ENCODE assay signal across 7 cellular contexts in genomic region chr2:97085093-97085492, GRCh38. TPM values are rescaled to one million over a fixed set of nuclear protein-coding genes. Genes with fewer than 3 reads are reported as not detected.
DNase-seq lines count a peak whose midpoint lies in the region; ATAC-seq, FAIRE-seq and TF ChIP-seq lines count a peak whose summit lies in the region.
"Not testable (repeated sequence)": the region's sequence is repeated elsewhere in the genome, so short reads cannot be mapped to it uniquely, and the experiment has no call there.

No MANE protein-coding gene starts in this region.

- H3K79me2 ChIP-seq in PC-3 (ENCODE audit: low read length); HepG2 (ENCODE audit: insufficient read depth, low read length): not testable (repeated sequence)

- CTCF ChIA-PET in PC-3 (lab: Charles Lee); activated CD8-positive, alpha-beta T cell treated with anti-CD3 and anti-CD28 coated beads, Interleukin-2, amount 10 ng/mL, durations not matched to agents 7 days and 5 days (lab: Charles Lee); HepG2 (lab: Yijun Ruan, JAX; ENCODE audit: low intra/inter-chr PET ratio, low total read pairs): not testable (repeated sequence)

- in situ Hi-C loops in HepG2 (cut with HindIII; ENCODE audit: extremely low pct_ligation_motif_present, low pct_unique_long_range_greater_than_20kb): not testable (repeated sequence)

- intact Hi-C loops in PC-3 (cut with micrococcal nuclease); HepG2 (cut with micrococcal nuclease; ENCODE audit: unreplicated experiment): not testable (repeated sequence)

- H3K9me2 ChIP-seq in PC-3 (replicated peaks; ENCODE audit: low read length): not testable (repeated sequence)

- peak overlapping the region in 5 of 11 experiments; percentile 27 to 52 (median 48); a peak in 7 of 22 replicates for H3K27ac ChIP-seq in BLaER1 treated with 17β-estradiol and CSF1 and Interleukin-3, amounts not matched to agents 10 nM and 100 nM
- not testable (repeated sequence) for H3K27ac ChIP-seq in PC-3 (ENCODE audit: low read length); HepG2 (ENCODE audit: extremely low read length, insufficient read depth, low read length)

- POLR2A ChIA-PET in PC-3 (lab: Charles Lee; ENCODE audit: unreplicated experiment); activated CD8-positive, alpha-beta T cell treated with anti-CD3 and anti-CD28 coated beads, Interleukin-2, amount 10 ng/mL, durations not matched to agents 7 days and 5 days (lab: Charles Lee); HepG2 (lab: Yijun Ruan, JAX): not testable (repeated sequence)

- TF ChIP-seq EP300 in HepG2 (IDR thresholded peaks at IDR 0.05; ENCODE audit: low read depth in 2 of 2, low read length in 2 of 2); HepG2 (CRISPR knock-in tag; IDR thresholded peaks at IDR 0.05; ENCODE audit: borderline replicate concordance): not testable (repeated sequence)

- TF ChIP-seq POLR2A in HepG2 (IDR thresholded peaks at IDR 0.05; ENCODE audit: insufficient read depth in 1 of 2, low read depth in 2 of 2, low read length in 2 of 2): not testable (repeated sequence)

- TF ChIP-seq RAD21 in HepG2 (CRISPR knock-in tag; IDR thresholded peaks at IDR 0.05): not testable (repeated sequence)

- not testable (repeated sequence) for H3K36me3 Mint-ChIP-seq in activated CD8-positive, alpha-beta T cell treated with anti-CD3 and anti-CD28 coated beads, Interleukin-2, amount 10 ng/mL, durations not matched to agents 7 days and 5 days (ENCODE audit: low read depth); activated naive CD4-positive, alpha-beta T cell treated with anti-CD3 and anti-CD28 coated beads, Interleukin-2, amount 50 U/mL, for 72 hours; stimulated activated effector memory CD8-positive, alpha-beta T cell treated with anti-CD3 and anti-CD28 coated beads, Interleukin-12 subunit alpha, Interleukin-12 subunit beta, amount 100 ng/mL, for 72 hours

- not testable (repeated sequence) for H3K36me3 ChIP-seq in BLaER1 treated with 17β-estradiol and CSF1 and Interleukin-3, amounts not matched to agents 10 nM and 100 nM; PC-3 (ENCODE audit: low read depth, low read length); HepG2 (replicated peaks in 1 of 2; ENCODE audit: control insufficient read depth in 1 of 2, insufficient read depth in 2 of 2, low read length in 2 of 2)

- not testable (repeated sequence) for H3K4me3 Mint-ChIP-seq in activated CD8-positive, alpha-beta T cell treated with anti-CD3 and anti-CD28 coated beads, Interleukin-2, amount 10 ng/mL, durations not matched to agents 7 days and 5 days; stimulated activated effector memory CD8-positive, alpha-beta T cell treated with anti-CD3 and anti-CD28 coated beads, Interleukin-12 subunit alpha, Interleukin-12 subunit beta, amount 100 ng/mL, for 72 hours; stimulated activated naive CD8-positive, alpha-beta T cell treated with anti-CD3 and anti-CD28 coated beads, Interleukin-15, amount 100 ng/mL, for 72 hours

- WGBS in HepG2 (ENCODE audit: low lambda C conversion rate): 50% methylated on average over 1 of the region's 7 CpGs

- not testable (repeated sequence) for H3K4me3 ChIP-seq in BLaER1 treated with 17β-estradiol and CSF1 and Interleukin-3, amounts not matched to agents 10 nM and 100 nM; PC-3 (ENCODE audit: low read length); HepG2 (replicated peaks in 1 of 3; ENCODE audit: insufficient read depth in 1 of 3, low read depth in 2 of 3, low read length in 3 of 3)

- H3K4me2 ChIP-seq in BLaER1 treated with 17β-estradiol and CSF1 and Interleukin-3, amounts not matched to agents 10 nM and 100 nM: peak overlapping the region in 10 of 11 experiments; percentile 37 to 63 (median 52); a peak in 17 of 22 replicates
- H3K4me2 ChIP-seq in PC-3 (ENCODE audit: low read length); HepG2 (ENCODE audit: low read depth, low read length): not testable (repeated sequence)

- TF ChIP-seq CTCF in PC-3 (conservative IDR thresholded peaks at IDR 0.05; ENCODE audit: low read depth, low read length); HepG2 (CRISPR knock-in tag; IDR thresholded peaks at IDR 0.05): not testable (repeated sequence)

- not testable (repeated sequence) for H3K27me3 Mint-ChIP-seq in activated CD8-positive, alpha-beta T cell treated with anti-CD3 and anti-CD28 coated beads, Interleukin-2, amount 10 ng/mL, durations not matched to agents 7 days and 5 days (ENCODE audit: low read depth); stimulated activated naive CD8-positive, alpha-beta T cell treated with anti-CD3 and anti-CD28 coated beads, Interleukin-15, amount 100 ng/mL, for 72 hours

- H3K27me3 ChIP-seq in BLaER1 treated with 17β-estradiol and CSF1 and Interleukin-3, amounts not matched to agents 10 nM and 100 nM; PC-3 (ENCODE audit: low read length); HepG2 (ENCODE audit: control insufficient read depth in 1 of 2, insufficient read depth in 2 of 2, low read length in 2 of 2): not testable (repeated sequence)

- not testable (repeated sequence) for BruUV-seq in PC-3 (replicated peaks; lab: Mats Ljungman, UMichigan); HepG2 (replicated peaks; lab: Mats Ljungman, UMichigan)

- H3K4me1 ChIP-seq in BLaER1 treated with 17β-estradiol and CSF1 and Interleukin-3, amounts not matched to agents 10 nM and 100 nM: peaks cover 6 to 30% (median 23%) of the 10 kb centered on the region in 10 experiments; a peak in 18 of 20 replicates
- not testable (repeated sequence) for H3K4me1 ChIP-seq in PC-3 (ENCODE audit: insufficient read depth, low read length); HepG2 (ENCODE audit: insufficient read depth, low read length)

- not testable (repeated sequence) for H3K9me3 Mint-ChIP-seq in activated CD8-positive, alpha-beta T cell treated with anti-CD3 and anti-CD28 coated beads, Interleukin-2, amount 10 ng/mL, durations not matched to agents 7 days and 5 days (ENCODE audit: insufficient read depth); activated naive CD4-positive, alpha-beta T cell treated with anti-CD3 and anti-CD28 coated beads, Interleukin-2, amount 50 U/mL, for 72 hours; stimulated activated effector memory CD8-positive, alpha-beta T cell treated with anti-CD3 and anti-CD28 coated beads, Interleukin-12 subunit alpha, Interleukin-12 subunit beta, amount 100 ng/mL, for 72 hours; stimulated activated naive CD8-positive, alpha-beta T cell treated with anti-CD3 and anti-CD28 coated beads, Interleukin-15, amount 100 ng/mL, for 72 hours

- not testable (repeated sequence) for H3K27ac Mint-ChIP-seq in activated CD8-positive, alpha-beta T cell treated with anti-CD3 and anti-CD28 coated beads, Interleukin-2, amount 10 ng/mL, durations not matched to agents 7 days and 5 days; activated naive CD4-positive, alpha-beta T cell treated with anti-CD3 and anti-CD28 coated beads, Interleukin-2, amount 50 U/mL, for 72 hours; stimulated activated effector memory CD8-positive, alpha-beta T cell treated with anti-CD3 and anti-CD28 coated beads, Interleukin-12 subunit alpha, Interleukin-12 subunit beta, amount 100 ng/mL, for 72 hours
- H3K27ac Mint-ChIP-seq in stimulated activated naive CD8-positive, alpha-beta T cell treated with anti-CD3 and anti-CD28 coated beads, Interleukin-15, amount 100 ng/mL, for 72 hours: peak overlapping the region in 1 of 2 donors; percentile 94

- H3K9ac ChIP-seq in BLaER1 treated with 17β-estradiol and CSF1 and Interleukin-3, amounts not matched to agents 10 nM and 100 nM: 0 out of 22 replicates have a peak overlapping the region, but pooled peaks of 1 of the 11 experiments have one; percentile 6
- not testable (repeated sequence) for H3K9ac ChIP-seq in PC-3 (ENCODE audit: low read length); HepG2 (ENCODE audit: insufficient read depth, low read depth, low read length)

- FAIRE-seq in HepG2 (lab: Jason Lieb, UNC): not testable (repeated sequence)

- not testable (repeated sequence) for H3F3A ChIP-seq in PC-3 (ENCODE audit: low read length, unreplicated experiment)

- not testable (repeated sequence) for H3K4me1 Mint-ChIP-seq in activated CD8-positive, alpha-beta T cell treated with anti-CD3 and anti-CD28 coated beads, Interleukin-2, amount 10 ng/mL, durations not matched to agents 7 days and 5 days (ENCODE audit: low read depth); stimulated activated effector memory CD8-positive, alpha-beta T cell treated with anti-CD3 and anti-CD28 coated beads, Interleukin-12 subunit alpha, Interleukin-12 subunit beta, amount 100 ng/mL, for 72 hours; stimulated activated naive CD8-positive, alpha-beta T cell treated with anti-CD3 and anti-CD28 coated beads, Interleukin-15, amount 100 ng/mL, for 72 hours

- not testable (repeated sequence) for H3K9me3 ChIP-seq in BLaER1 treated with 17β-estradiol and CSF1 and Interleukin-3, amounts not matched to agents 10 nM and 100 nM (replicated peaks in 1 of 11); PC-3 (ENCODE audit: low read length); HepG2 (ENCODE audit: low read length)

- H2AFZ ChIP-seq in PC-3 (ENCODE audit: low read length); HepG2 (ENCODE audit: low read length): not testable (repeated sequence)

- not testable (repeated sequence) for DNase-seq in PC-3; activated CD8-positive, alpha-beta T cell treated with anti-CD3 and anti-CD28 coated beads, Interleukin-2, amount 10 ng/mL, durations not matched to agents 7 days and 5 days; activated naive CD4-positive, alpha-beta T cell treated with anti-CD3 and anti-CD28 coated beads, Interleukin-2, amount 50 U/mL, for 72 hours (ENCODE audit: low spot score in 2 of 2); HepG2 (ENCODE audit: low spot score); stimulated activated effector memory CD8-positive, alpha-beta T cell treated with anti-CD3 and anti-CD28 coated beads, Interleukin-12 subunit alpha, Interleukin-12 subunit beta, amount 100 ng/mL, for 72 hours (ENCODE audit: low spot score in 2 of 2); stimulated activated naive CD8-positive, alpha-beta T cell treated with anti-CD3 and anti-CD28 coated beads, Interleukin-15, amount 100 ng/mL, for 72 hours

- not testable (repeated sequence) for H4K20me1 ChIP-seq in BLaER1 treated with 17β-estradiol and CSF1 and Interleukin-3, amounts not matched to agents 10 nM and 100 nM; PC-3 (ENCODE audit: low read length); HepG2 (ENCODE audit: insufficient read depth, low read length)

- ATAC-seq in PC-3 (peak; percentile 73), HepG2 (peak; percentile 12; the same call in 1 of the 3 replicates)
- ATAC-seq in activated CD8-positive, alpha-beta T cell treated with anti-CD3 and anti-CD28 coated beads, Interleukin-2, amount 10 ng/mL, durations not matched to agents 7 days and 5 days: peak; percentile 44
- ATAC-seq in activated naive CD4-positive, alpha-beta T cell treated with anti-CD3 and anti-CD28 coated beads, Interleukin-2, amount 50 U/mL, for 72 hours: peak; percentile 40 to 68
- ATAC-seq in stimulated activated effector memory CD8-positive, alpha-beta T cell treated with anti-CD3 and anti-CD28 coated beads, Interleukin-12 subunit alpha, Interleukin-12 subunit beta, amount 100 ng/mL, for 72 hours: peak; percentile 80
- peak; percentile 79 for ATAC-seq in stimulated activated naive CD8-positive, alpha-beta T cell treated with anti-CD3 and anti-CD28 coated beads, Interleukin-15, amount 100 ng/mL, for 72 hours

RNA-seq across cellular contexts. Expression of gene FAHD2B, which starts 9.6 kb away (rescaled TPM):
- total RNA-seq in PC-3 (2014; rRNA removed) (12.7 and 22.2 TPM in 2 replicates), HepG2 (2016; rRNA removed; fragmentation: Illumina TruSeq; extraction: Trizol) (6.4 and 7.2 TPM in 2 replicates)
- total RNA-seq in activated CD8-positive, alpha-beta T cell treated with anti-CD3 and anti-CD28 coated beads, Interleukin-2, amount 10 ng/mL, durations not matched to agents 7 days and 5 days: 10 to 100 TPM; 29.8 to 32.0 TPM
- 10 to 100 TPM; 14.7 to 21.6 TPM for total RNA-seq in activated naive CD4-positive, alpha-beta T cell treated with anti-CD3 and anti-CD28 coated beads, Interleukin-2, amount 50 U/mL, for 72 hours
- total RNA-seq in HepG2 (2016; cell fraction: cytosol; rRNA removed; fragmentation: Illumina TruSeq; extraction: Trizol; ENCODE audit: low read depth): 1.9 and 2.1 TPM in 2 replicates
- 7.4 and 7.7 TPM in 2 replicates for total RNA-seq in HepG2 (2016; cell fraction: insoluble cytoplasmic fraction; rRNA removed; fragmentation: Illumina TruSeq; extraction: Trizol)
- 2.3 and 2.8 TPM in 2 replicates for total RNA-seq in HepG2 (2016; cell fraction: membrane; rRNA removed; fragmentation: Illumina TruSeq; extraction: Trizol)
- 4.9 TPM in 2 replicates for total RNA-seq in HepG2 (2016; cell fraction: nucleus; rRNA removed; fragmentation: Illumina TruSeq; extraction: Trizol)
- 6.7 and 11.9 TPM in 2 replicates for polyA plus RNA-seq in HepG2 (2011; rRNA removed)
- 9.6 TPM in 2 replicates for polyA plus RNA-seq in HepG2 (2011; cell fraction: cytosol; rRNA removed)
- polyA plus RNA-seq in HepG2 (2011; cell fraction: nucleus; rRNA removed): 24.2 and 27.2 TPM in 2 replicates
- polyA plus RNA-seq in HepG2 (2012): 8.4 and 8.7 TPM in 2 replicates
- 2.7 and 3.4 TPM in 2 replicates for polyA plus RNA-seq in HepG2 (2016; cell fraction: cytosol; fragmentation: Illumina TruSeq; extraction: Trizol; ENCODE audit: low read depth)
- 9.2 and 9.7 TPM in 2 replicates for polyA plus RNA-seq in HepG2 (2016; cell fraction: insoluble cytoplasmic fraction; fragmentation: Illumina TruSeq; extraction: Trizol; ENCODE audit: low read depth)
- 2.9 and 3.7 TPM in 2 replicates for polyA plus RNA-seq in HepG2 (2016; cell fraction: membrane; fragmentation: Illumina TruSeq; extraction: Trizol; ENCODE audit: low read depth)
- polyA plus RNA-seq in HepG2 (2016; cell fraction: nucleus; fragmentation: Illumina TruSeq; extraction: Trizol; ENCODE audit: insufficient read depth, low read depth): 11.3 and 15.3 TPM in 2 replicates
- polyA minus RNA-seq in HepG2 (2011; rRNA and poly(A)+ RNA removed; ENCODE audit: low replicate concordance): 15.1 and 27.7 TPM in 2 replicates
- polyA minus RNA-seq in HepG2 (2011; cell fraction: cytosol; rRNA and poly(A)+ RNA removed): 3.5 and 6.2 TPM in 2 replicates
- polyA minus RNA-seq in HepG2 (2011; cell fraction: nucleus; rRNA and poly(A)+ RNA removed): 10.6 and 10.7 TPM in 2 replicates

RNA-seq across cellular contexts. Expression of gene ANKRD36, which starts 27.9 kb away (rescaled TPM):
- total RNA-seq in PC-3 (2014; rRNA removed) (12.6 and 14.0 TPM in 2 replicates), HepG2 (2016; rRNA removed; fragmentation: Illumina TruSeq; extraction: Trizol) (6.1 and 27.3 TPM in 2 replicates)
- total RNA-seq in activated CD8-positive, alpha-beta T cell treated with anti-CD3 and anti-CD28 coated beads, Interleukin-2, amount 10 ng/mL, durations not matched to agents 7 days and 5 days: 10 to 100 TPM; 60.5 to 63.3 TPM
- 10 to 100 TPM; 32.0 to 46.2 TPM for total RNA-seq in activated naive CD4-positive, alpha-beta T cell treated with anti-CD3 and anti-CD28 coated beads, Interleukin-2, amount 50 U/mL, for 72 hours
- total RNA-seq in HepG2 (2016; cell fraction: cytosol; rRNA removed; fragmentation: Illumina TruSeq; extraction: Trizol; ENCODE audit: low read depth): 14.6 and 17.7 TPM in 2 replicates
- total RNA-seq in HepG2 (2016; cell fraction: insoluble cytoplasmic fraction; rRNA removed; fragmentation: Illumina TruSeq; extraction: Trizol): 6.0 and 25.5 TPM in 2 replicates
- 14.0 and 19.5 TPM in 2 replicates for total RNA-seq in HepG2 (2016; cell fraction: membrane; rRNA removed; fragmentation: Illumina TruSeq; extraction: Trizol)
- total RNA-seq in HepG2 (2016; cell fraction: nucleus; rRNA removed; fragmentation: Illumina TruSeq; extraction: Trizol): 99.2 and 110 TPM in 2 replicates
- polyA plus RNA-seq in HepG2 (2011; rRNA removed): 5.3 and 6.4 TPM in 2 replicates
- 0.75 and 0.78 TPM in 2 replicates for polyA plus RNA-seq in HepG2 (2011; cell fraction: cytosol; rRNA removed)
- polyA plus RNA-seq in HepG2 (2011; cell fraction: nucleus; rRNA removed): 35.4 and 41.9 TPM in 2 replicates
- 5.0 and 6.5 TPM in 2 replicates for polyA plus RNA-seq in HepG2 (2012)
- 0.52 and 0.75 TPM in 2 replicates for polyA plus RNA-seq in HepG2 (2016; cell fraction: cytosol; fragmentation: Illumina TruSeq; extraction: Trizol; ENCODE audit: low read depth)
- polyA plus RNA-seq in HepG2 (2016; cell fraction: insoluble cytoplasmic fraction; fragmentation: Illumina TruSeq; extraction: Trizol; ENCODE audit: low read depth): 3.5 and 3.9 TPM in 2 replicates
- 1.1 and 1.4 TPM in 2 replicates for polyA plus RNA-seq in HepG2 (2016; cell fraction: membrane; fragmentation: Illumina TruSeq; extraction: Trizol; ENCODE audit: low read depth)
- 29.7 and 37.1 TPM in 2 replicates for polyA plus RNA-seq in HepG2 (2016; cell fraction: nucleus; fragmentation: Illumina TruSeq; extraction: Trizol; ENCODE audit: insufficient read depth, low read depth)
- 49.0 and 88.6 TPM in 2 replicates for polyA minus RNA-seq in HepG2 (2011; rRNA and poly(A)+ RNA removed; ENCODE audit: low replicate concordance)
- polyA minus RNA-seq in HepG2 (2011; cell fraction: cytosol; rRNA and poly(A)+ RNA removed): 2.3 and 3.1 TPM in 2 replicates
- 267 and 288 TPM in 2 replicates for polyA minus RNA-seq in HepG2 (2011; cell fraction: nucleus; rRNA and poly(A)+ RNA removed)

Comparison
In these comparisons a context has a peak if more than half of its experiments do, and no peak if none do; other contexts are left out.
1. ATAC-seq: peak in every context shown above with its lines; median percentile 80 in stimulated activated effector memory CD8-positive, alpha-beta T cell treated with anti-CD3 and anti-CD28 coated beads, Interleukin-12 subunit alpha, Interleukin-12 subunit beta, amount 100 ng/mL, for 72 hours; 79 in stimulated activated naive CD8-positive, alpha-beta T cell treated with anti-CD3 and anti-CD28 coated beads, Interleukin-15, amount 100 ng/mL, for 72 hours; 73 in PC-3; 54 in activated naive CD4-positive, alpha-beta T cell treated with anti-CD3 and anti-CD28 coated beads, Interleukin-2, amount 50 U/mL, for 72 hours; 44 in activated CD8-positive, alpha-beta T cell treated with anti-CD3 and anti-CD28 coated beads, Interleukin-2, amount 10 ng/mL, durations not matched to agents 7 days and 5 days; 12 in HepG2.